In the genomic region with DNA sequence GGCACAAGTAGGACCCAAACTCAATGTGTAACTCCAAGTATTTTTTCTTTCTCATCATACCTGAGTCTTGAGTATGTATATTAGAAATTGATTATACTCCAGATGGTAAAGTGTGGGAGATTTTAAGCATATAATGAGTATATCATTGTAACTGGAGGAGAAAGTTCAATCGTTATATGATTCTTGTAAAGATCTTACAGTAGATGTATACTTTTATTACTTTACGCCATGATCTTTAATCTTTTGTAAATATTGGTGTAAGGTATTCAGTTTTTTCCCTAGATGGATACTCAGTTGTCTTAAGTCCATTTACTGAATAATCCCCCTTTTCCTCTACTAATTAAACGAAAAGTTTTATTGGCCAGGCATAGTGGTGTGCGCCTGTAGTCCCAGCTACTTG, we compare ENCODE assay signal across 32 cellular contexts.
"Had no signal": no experiment of that assay in that cellular context is flagged by ENCODE, and none has a peak within 500 bp of the region (broad histone marks: within the 10 kb centered on the region; RNA-seq: fewer than 3 reads in every experiment).

No MANE protein-coding gene starts in this region.

- H3K27me3 ChIP-seq: neutrophil, right lobe of liver, sigmoid colon, spleen, suprapubic skin, testis, tibial artery, transverse colon, upper lobe of right lung, uterus had no signal

- DNase-seq: naive thymus-derived CD8-positive, alpha-beta T cell; nephron progenitor cell; nucleus accumbens; posterior cingulate gyrus; psoas muscle; right cardiac atrium; right lobe of liver; sigmoid colon; spleen; stimulated activated CD4-positive, alpha-beta T cell treated with anti-CD3 and anti-CD28 coated beads, Interleukin-12 subunit alpha, Interleukin-12 subunit beta, amount 100 ng/mL, for 4 hours; stimulated activated CD4-positive, alpha-beta T cell treated with anti-CD3 and anti-CD28 coated beads, Interleukin-1b, Interleukin-23, amount 100 ng/mL, for 48 hours; stimulated activated CD4-positive, alpha-beta T cell treated with anti-CD3 and anti-CD28 coated beads, Interleukin-4, amount 100 ng/mL, for 1 hour; stimulated activated CD4-positive, alpha-beta T cell treated with anti-CD3 and anti-CD28 coated beads, Interleukin-4, amount 100 ng/mL, for 4 hours; stimulated activated CD8-positive, alpha-beta memory T cell treated with anti-CD3 and anti-CD28 coated beads, Interleukin-4, amount 100 ng/mL, for 48 hours; stimulated activated naive CD4-positive, alpha-beta T cell; stimulated activated naive CD8-positive, alpha-beta T cell treated with anti-CD3 and anti-CD28 coated beads, Interleukin-15, amount 100 ng/mL, for 72 hours; stimulated activated naive CD8-positive, alpha-beta T cell treated with anti-CD3 and anti-CD28 coated beads, Interleukin-15, Interleukin-2, amounts not matched to agents 100 U/mL and 50 U/mL, for 24 hours; substantia nigra; testis; tibial artery; transverse colon; upper lobe of right lung; uterus had no signal

- H3K27ac ChIP-seq: parathyroid adenoma, psoas muscle, right lobe of liver, sigmoid colon, spleen, suprapubic skin, testis, tibial artery, transverse colon, upper lobe of right lung, uterus had no signal

- ATAC-seq: naive thymus-derived CD8-positive, alpha-beta T cell; natural killer cell treated with Interleukin-12 subunit alpha and Interleukin-12 subunit beta and Interleukin-15 and Interleukin-18, amount 100 ng/mL, for 72 hours; psoas muscle; right cardiac atrium; right lobe of liver; stimulated activated memory B cell treated with anti-CD40 and anti-IgM and Interleukin-4, amounts not matched to agents 10 μg/mL and 1 μg/mL and 100 μg/mL, for 72 hours; stimulated activated naive CD8-positive, alpha-beta T cell treated with anti-CD3 and anti-CD28 coated beads, Interleukin-15, amount 100 ng/mL, for 72 hours; stimulated activated naive CD8-positive, alpha-beta T cell treated with anti-CD3 and anti-CD28 coated beads, Interleukin-15, Interleukin-2, amounts not matched to agents 100 U/mL and 50 U/mL, for 24 hours; upper lobe of right lung had no signal

- H3K9me3 ChIP-seq: neutrophil, right lobe of liver, sigmoid colon, suprapubic skin, testis, tibial artery, transverse colon, upper lobe of right lung, uterus had no signal

- H3K27me3 Mint-ChIP-seq: naive thymus-derived CD8-positive, alpha-beta T cell; natural killer cell treated with Interleukin-12 subunit alpha and Interleukin-12 subunit beta and Interleukin-15 and Interleukin-18, amount 100 ng/mL, for 72 hours; progenitor cell of endocrine pancreas; stimulated activated memory B cell treated with anti-CD40 and anti-IgM and Interleukin-4, amounts not matched to agents 10 μg/mL and 1 μg/mL and 100 μg/mL, for 72 hours; stimulated activated naive CD8-positive, alpha-beta T cell treated with anti-CD3 and anti-CD28 coated beads, Interleukin-15, amount 100 ng/mL, for 72 hours; type B pancreatic cell had no signal

- H3K36me3 ChIP-seq: neutrophil, right lobe of liver, sigmoid colon, spleen, suprapubic skin, tibial artery, transverse colon, upper lobe of right lung, uterus had no signal

- H3K4me3 ChIP-seq: psoas muscle, right lobe of liver, sigmoid colon, smooth muscle cell, spleen, suprapubic skin, testis, tibial artery, transverse colon, upper lobe of right lung, uterus had no signal

- H3K4me1 ChIP-seq: testis, uterus had no signal

- H3K9me3 Mint-ChIP-seq: natural killer cell treated with Interleukin-12 subunit alpha and Interleukin-12 subunit beta and Interleukin-15 and Interleukin-18, amount 100 ng/mL, for 72 hours; stimulated activated naive CD8-positive, alpha-beta T cell treated with anti-CD3 and anti-CD28 coated beads, Interleukin-15, amount 100 ng/mL, for 72 hours; type B pancreatic cell had no signal

- H3K27ac Mint-ChIP-seq: natural killer cell treated with Interleukin-12 subunit alpha and Interleukin-12 subunit beta and Interleukin-15 and Interleukin-18, amount 100 ng/mL, for 72 hours; nephron progenitor cell; progenitor cell of endocrine pancreas; stimulated activated memory B cell treated with anti-CD40 and anti-IgM and Interleukin-4, amounts not matched to agents 10 μg/mL and 1 μg/mL and 100 μg/mL, for 72 hours; stimulated activated naive CD8-positive, alpha-beta T cell treated with anti-CD3 and anti-CD28 coated beads, Interleukin-15, amount 100 ng/mL, for 72 hours; type B pancreatic cell had no signal

- H3K36me3 Mint-ChIP-seq: natural killer cell treated with Interleukin-12 subunit alpha and Interleukin-12 subunit beta and Interleukin-15 and Interleukin-18, amount 100 ng/mL, for 72 hours had no signal

- H3K4me3 Mint-ChIP-seq: natural killer cell treated with Interleukin-12 subunit alpha and Interleukin-12 subunit beta and Interleukin-15 and Interleukin-18, amount 100 ng/mL, for 72 hours; nephron progenitor cell; neural crest cell; stimulated activated memory B cell treated with anti-CD40 and anti-IgM and Interleukin-4, amounts not matched to agents 10 μg/mL and 1 μg/mL and 100 μg/mL, for 72 hours; stimulated activated naive CD8-positive, alpha-beta T cell treated with anti-CD3 and anti-CD28 coated beads, Interleukin-15, amount 100 ng/mL, for 72 hours; type B pancreatic cell had no signal
